ENCODE assay signal across 13 cellular contexts in genomic region chrX:109347618-109348017, GRCh38.
A peak's percentile ranks its signal among the peaks of the same experiment; 100 is the strongest.
DNase-seq lines count a peak whose midpoint lies in the region; ATAC-seq, FAIRE-seq and TF ChIP-seq lines count a peak whose summit lies in the region.
"Had no signal": no experiment of that assay in that cellular context is flagged by ENCODE, and none has a peak within 500 bp of the region (broad histone marks: within the 10 kb centered on the region; RNA-seq: fewer than 3 reads in every experiment).

No MANE protein-coding gene starts in this region.

- no peak overlapping the region for H2BK12ac ChIP-seq in mesenchymal stem cell (ENCODE audit: low read length in 2 of 2)

- no peak overlapping the region for H3K4me3 Mint-ChIP-seq in chondrocyte (ENCODE audit: unreplicated experiment)
- H3K4me3 Mint-ChIP-seq: activated naive CD4-positive, alpha-beta T cell treated with anti-CD3 and anti-CD28 coated beads, Interleukin-2, amount 50 U/mL, for 24 hours had no signal

- H2AK9ac ChIP-seq in IMR-90 (replicated peaks; ENCODE audit: low read depth, low read length, poor library complexity): no peak overlapping the region

- H2BK120ac ChIP-seq in IMR-90 (ENCODE audit: low read depth, low read length): no peak overlapping the region
- H2BK120ac ChIP-seq in mesenchymal stem cell (ENCODE audit: low read depth, low read length): no peak overlapping the region

- H2BK5ac ChIP-seq in IMR-90 (ENCODE audit: low read depth, low read length, poor library complexity, severe bottlenecking): no peak overlapping the region
- peak overlapping the region; percentile 38 for H2BK5ac ChIP-seq in mesenchymal stem cell (ENCODE audit: low read depth, low read length, poor library complexity, severe bottlenecking)

- no peak overlapping the region for H3K18ac ChIP-seq in IMR-90 (ENCODE audit: low read depth, low read length)
- no peak overlapping the region for H3K18ac ChIP-seq in mesenchymal stem cell (ENCODE audit: low read depth in 1 of 2, low read length in 2 of 2)

- no peak for FAIRE-seq in HTR-8/SVneo (lab: Jason Lieb, UNC)
- FAIRE-seq: H1, RCC 7860 had no signal

- TF ChIP-seq RAD21 in IMR-90 (IDR thresholded peaks at IDR 0.05; ENCODE audit: low read length): no peak

- H3K9me3 ChIP-seq in IMR-90 (ENCODE audit: control insufficient read depth, insufficient read depth, low read length) (no peaks in the 10 kb centered on the region), mesenchymal stem cell (ENCODE audit: control insufficient read depth, low read length) (no peaks in the 10 kb centered on the region)

- H2BK15ac ChIP-seq in IMR-90 (ENCODE audit: low read depth, low read length) (no peak overlapping the region), mesenchymal stem cell (ENCODE audit: low read depth, poor library complexity, severe bottlenecking) (no peak overlapping the region)

- no peaks in the 10 kb centered on the region for H3K27me3 Mint-ChIP-seq in chondrocyte (ENCODE audit: low read depth)
- H3K27me3 Mint-ChIP-seq: activated naive CD4-positive, alpha-beta T cell treated with anti-CD3 and anti-CD28 coated beads, Interleukin-2, amount 50 U/mL, for 24 hours had no signal

- no peak overlapping the region for H3K56ac ChIP-seq in IMR-90 (ENCODE audit: extremely low read depth, insufficient read depth, low read length)

- H2AK5ac ChIP-seq in IMR-90 (ENCODE audit: low read depth, low read length): no peak overlapping the region
- H2AK5ac ChIP-seq in mesenchymal stem cell (ENCODE audit: low read length, severe bottlenecking): no peak overlapping the region

- H3K23ac ChIP-seq in IMR-90 (ENCODE audit: low read depth, low read length) (no peak overlapping the region), mesenchymal stem cell (ENCODE audit: low read length in 2 of 2) (no peak overlapping the region)

- in situ Hi-C loops in IMR-90 (cut with MboI; ENCODE audit: low sequenced_read_pairs): no loop called here

- H3K4ac ChIP-seq in IMR-90 (ENCODE audit: low read depth, low read length) (no peak overlapping the region), mesenchymal stem cell (ENCODE audit: low read depth in 1 of 2, low read length in 2 of 2) (no peak overlapping the region)

- H3K4me1 ChIP-seq in IMR-90 (ENCODE audit: control insufficient read depth, insufficient read depth, low read length) (no peaks in the 10 kb centered on the region), mesenchymal stem cell (ENCODE audit: control insufficient read depth, insufficient read depth, low read depth, low read length) (no peaks in the 10 kb centered on the region)

- H3K9ac ChIP-seq in IMR-90 (ENCODE audit: low read depth, low read length): no peak overlapping the region
- H3K9ac ChIP-seq in mesenchymal stem cell (ENCODE audit: low read length): no peak overlapping the region

- peak; percentile 79 for DNase-seq in COLO829 (ENCODE audit: low spot score)
- DNase-seq in IMR-90: peak; percentile 17
- DNase-seq in chondrocyte (ENCODE audit: low spot score): no peak
- DNase-seq in mesenchymal stem cell: peak; percentile 80
- no peak for DNase-seq in NCI-H128 (lab: John Stamatoyannopoulos, UW; ENCODE audit: unreplicated experiment)
- DNase-seq in HTR-8/SVneo (ENCODE audit: insufficient read length, low spot score): no peak
- no peak for DNase-seq in NCI-H524 treated with DMSO at 0.1 percent for 48 hours (lab: John Stamatoyannopoulos, UW)
- DNase-seq: activated CD4-positive, alpha-beta T cell treated with anti-CD3 and anti-CD28 coated beads for 4 hours; NCI-H1930 had no signal

- no peaks in the 10 kb centered on the region for H3K36me3 Mint-ChIP-seq in chondrocyte (ENCODE audit: low read depth)
- H3K36me3 Mint-ChIP-seq: activated naive CD4-positive, alpha-beta T cell treated with anti-CD3 and anti-CD28 coated beads, Interleukin-2, amount 50 U/mL, for 24 hours had no signal

- H4K8ac ChIP-seq in IMR-90 (ENCODE audit: low read depth in 2 of 2, low read length in 2 of 2): no peak overlapping the region
- no peak overlapping the region for H4K8ac ChIP-seq in mesenchymal stem cell (ENCODE audit: low read length)

- dilution Hi-C loops in IMR-90 (cut with HindIII; ENCODE audit: low sequenced_read_pairs, unreplicated experiment): no loop called here

- H4K5ac ChIP-seq in IMR-90 (ENCODE audit: low read depth, low read length): no peak overlapping the region

- no peak overlapping the region for H2BK20ac ChIP-seq in IMR-90 (ENCODE audit: low read depth, low read length)

- CTCF ChIA-PET in IMR-90 (lab: Yijun Ruan, JAX): interaction anchor here (0.6 kb wide), 1 partner anchor 33 kb away, joined by 4 read pairs; no protein-coding TSS in a partner anchor

- no peak overlapping the region for H2AFZ ChIP-seq in IMR-90 (replicated peaks; ENCODE audit: low read length, poor library complexity)
- H2AFZ ChIP-seq in mesenchymal stem cell (ENCODE audit: low read depth, low read length): no peak overlapping the region

- TF ChIP-seq POLR2A in IMR-90 (IDR thresholded peaks at IDR 0.05; ENCODE audit: low read depth, low read length): no peak

- intact Hi-C loops in IMR-90 (cut with micrococcal nuclease): no loop called here

- H4K20me1 ChIP-seq in IMR-90 (ENCODE audit: insufficient read depth, low read length): no peaks in the 10 kb centered on the region

- no peaks in the 10 kb centered on the region for H3K9me1 ChIP-seq in IMR-90 (ENCODE audit: insufficient read depth, low read length)

- no peaks in the 10 kb centered on the region for H3K79me1 ChIP-seq in IMR-90 (ENCODE audit: low read depth in 1 of 2, low read length in 2 of 2)
- no peaks in the 10 kb centered on the region for H3K79me1 ChIP-seq in mesenchymal stem cell (replicated peaks; ENCODE audit: low read length, poor library complexity, severe bottlenecking)

- POLR2A ChIA-PET in IMR-90 (lab: Charles Lee; ENCODE audit: unreplicated experiment): no interaction called here

- no peaks in the 10 kb centered on the region for H3K9me3 Mint-ChIP-seq in chondrocyte (ENCODE audit: low read depth)
- H3K9me3 Mint-ChIP-seq: activated naive CD4-positive, alpha-beta T cell treated with anti-CD3 and anti-CD28 coated beads, Interleukin-2, amount 50 U/mL, for 24 hours had no signal

- ATAC-seq in IMR-90 (ENCODE audit: low read depth): no peak
- no peak for ATAC-seq in HG02852 (IDR thresholded peaks at IDR 0.05; ENCODE audit: unreplicated experiment)

- H3K14ac ChIP-seq in IMR-90 (replicated peaks; ENCODE audit: low read depth, low read length) (no peak overlapping the region), mesenchymal stem cell (ENCODE audit: low read length in 2 of 2) (no peak overlapping the region)

- H4K91ac ChIP-seq in IMR-90 (ENCODE audit: insufficient read depth, low read depth, low read length) (no peak overlapping the region), mesenchymal stem cell (ENCODE audit: low read length) (no peak overlapping the region)

- H3K27ac ChIP-seq in IMR-90 (ENCODE audit: insufficient read depth, low read length) (no peak overlapping the region), mesenchymal stem cell (ENCODE audit: low read length, poor library complexity, severe bottlenecking) (peak overlapping the region; percentile 23)

- H3K27me3 ChIP-seq in IMR-90 (ENCODE audit: control insufficient read depth, insufficient read depth, low read length) (peaks cover 8% of the 10 kb centered on the region), mesenchymal stem cell (ENCODE audit: control insufficient read depth in 1 of 2, insufficient read depth in 1 of 2, low read length in 2 of 2) (peaks cover 0 to 48% of the 10 kb centered on the region in 2 experiments)

- no peak for TF ChIP-seq CTCF in IMR-90 (conservative IDR thresholded peaks at IDR 0.05; ENCODE audit: low read depth, low read length)
- no peak for TF ChIP-seq CTCF in chondrocyte (IDR thresholded peaks at IDR 0.05)

- WGBS in IMR-90 (ENCODE audit: extremely low coverage in 2 of 2, insufficient read length in 1 of 2), 2 experiments: no CpG with 5 or more reads among the region's 3 CpGs
- WGBS in mesenchymal stem cell: 0% methylated on average over 2 of the region's 3 CpGs

- H3K4me1 Mint-ChIP-seq in chondrocyte (ENCODE audit: low read depth): peaks cover 59% of the 10 kb centered on the region
- H3K4me1 Mint-ChIP-seq: activated naive CD4-positive, alpha-beta T cell treated with anti-CD3 and anti-CD28 coated beads, Interleukin-2, amount 50 U/mL, for 24 hours had no signal

- H3K4me3 ChIP-seq in IMR-90 (ENCODE audit: insufficient read depth, low read depth, low read length): no peak overlapping the region
- no peak overlapping the region for H3K4me3 ChIP-seq in mesenchymal stem cell (ENCODE audit: insufficient read depth in 1 of 2, low read depth in 1 of 2, low read length in 2 of 2)

- H3K36me3 ChIP-seq in IMR-90 (ENCODE audit: control insufficient read depth, insufficient read depth, low read length) (no peaks in the 10 kb centered on the region), mesenchymal stem cell (ENCODE audit: control insufficient read depth in 1 of 2, insufficient read depth in 2 of 2, low read depth in 1 of 2, low read length in 2 of 2) (no peaks in the 10 kb centered on the region)

- BruUV-seq in IMR-90 (replicated peaks; lab: Mats Ljungman, UMichigan): no TSS peak

- H3K4me2 ChIP-seq in IMR-90 (ENCODE audit: low read depth, low read length) (no peak overlapping the region), mesenchymal stem cell (ENCODE audit: low read length, poor library complexity, severe bottlenecking) (no peak overlapping the region)

- peak overlapping the region; percentile 65 for H3K27ac Mint-ChIP-seq in chondrocyte (ENCODE audit: unreplicated experiment)
- H3K27ac Mint-ChIP-seq: activated naive CD4-positive, alpha-beta T cell treated with anti-CD3 and anti-CD28 coated beads, Interleukin-2, amount 50 U/mL, for 24 hours had no signal

TF ChIP-seq in IMR-90, 13 proteins besides CTCF, POLR2A, EP300 and RAD21:
- no peak for TF ChIP-seq SMC3 (IDR thresholded peaks at IDR 0.05; ENCODE audit: low read depth, low read length)
- TF ChIP-seq CEBPB (IDR thresholded peaks at IDR 0.05; ENCODE audit: low read depth, low read length): no peak
- no peak for TF ChIP-seq RFX5 (IDR thresholded peaks at IDR 0.05; ENCODE audit: low read depth, low read length)
- no peak for TF ChIP-seq USF2 (IDR thresholded peaks at IDR 0.05; ENCODE audit: low read depth, low read length)

Comparison
In these comparisons a context has a peak if more than half of its experiments do, and no peak if none do; other contexts are left out.
1. DNase-seq: peak in COLO829 (single experiment), IMR-90 (single experiment) and mesenchymal stem cell (single experiment); none in chondrocyte (single experiment), NCI-H128 (single experiment), HTR-8/SVneo (single experiment) and NCI-H524 treated with DMSO at 0.1 percent for 48 hours (single experiment).